In genomic region chr1:147242449-147243227, GRCh38 we compare ENCODE assay signal across 1 cellular context.
TF ChIP-seq lines count a peak whose summit lies in the region.

TSS of gene CHD1L (plus strand) at chr1:147242684. CDS start at chr1:147242704, 20 bp downstream.

TF ChIP-seq in K562, 482 proteins besides CTCF, POLR2A, EP300 and RAD21 (continued from another document):
- TF ChIP-seq HDAC8 (tag; IDR thresholded peaks at IDR 0.05) (0 out of 2 replicates have a peak, but pooled peaks have one; percentile 32), MTA3 (IDR thresholded peaks at IDR 0.05; ENCODE audit: borderline replicate concordance) (peak; percentile 31; the same call in 1 of the 2 replicates), NEUROD1 (IDR thresholded peaks at IDR 0.05; ENCODE audit: borderline replicate concordance, low read depth, low read length, partially characterized antibody) (peak; percentile 75), LCOR (CRISPR knock-in tag; IDR thresholded peaks at IDR 0.05) (peak; percentile 56; the same call in 1 of the 2 replicates), CBX3 (IDR thresholded peaks at IDR 0.05; ENCODE audit: borderline replicate concordance in 1 of 2, low read length in 2 of 2) (peak in 1 of 2 experiments; percentile 43; a peak in 2 of 3 replicates), PHF8 (IDR thresholded peaks at IDR 0.05; ENCODE audit: borderline replicate concordance, low read length) (peak; percentile 93; the same call in 1 of the 2 replicates), ATF3 (IDR thresholded peaks at IDR 0.05) (0 out of 2 replicates have a peak, but pooled peaks have one; percentile 10), ATF3 (CRISPR knock-in tag; conservative IDR thresholded peaks at IDR 0.05) (peak; percentile 7; the same call in 1 of the 2 replicates), SIN3B (IDR thresholded peaks at IDR 0.05; ENCODE audit: low read depth) (peak; percentile 8; the same call in 1 of the 2 replicates), NFIC (IDR thresholded peaks at IDR 0.05) (peak; percentile 4), ZNF511 (CRISPR knock-in tag; IDR thresholded peaks at IDR 0.05) (0 out of 2 replicates have a peak, but pooled peaks have one; percentile 43), ETS1 (conservative IDR thresholded peaks at IDR 0.05; ENCODE audit: control insufficient read depth, low read depth, low read length) (peak; percentile 75), CREB1 (IDR thresholded peaks at IDR 0.05) (no peak; the same call in 1 of the 2 replicates), CREB1 (CRISPR knock-in tag; IDR thresholded peaks at IDR 0.05) (peak; percentile 65), CCNT2 (IDR thresholded peaks at IDR 0.05; ENCODE audit: borderline replicate concordance, extremely low read depth, insufficient read length, low read depth, low read length) (peak; percentile 25), ZBTB1 (CRISPR knock-in tag; IDR thresholded peaks at IDR 0.05; ENCODE audit: borderline replicate concordance, low read depth) (peak; percentile 73; the same call in 1 of the 2 replicates), ZBTB33 (CRISPR knock-in tag; IDR thresholded peaks at IDR 0.05) (peak; percentile 71), PML (IDR thresholded peaks at IDR 0.05; ENCODE audit: low read length) (peak; percentile 47; the same call in 1 of the 2 replicates), DEAF1 (CRISPR knock-in tag; IDR thresholded peaks at IDR 0.05) (peak; percentile 85), E2F1 (CRISPR knock-in tag; IDR thresholded peaks at IDR 0.05) (peak; percentile 78; the same call in 1 of the 2 replicates), CHCHD3 (CRISPR knock-in tag; IDR thresholded peaks at IDR 0.05) (no peak), YY1 (IDR thresholded peaks at IDR 0.05; ENCODE audit: borderline replicate concordance in 1 of 3, control insufficient read depth in 1 of 3, extremely low read depth in 1 of 3, insufficient read depth in 3 of 3, insufficient read length in 1 of 3, insufficient replicate concordance in 2 of 3, low read depth in 1 of 3, low read length in 2 of 3) (peak in 2 of 3 experiments; percentile 64 to 70), E2F8 (IDR thresholded peaks at IDR 0.05; ENCODE audit: low read depth, partially characterized antibody) (peak; percentile 8), PHB (CRISPR knock-in tag; IDR thresholded peaks at IDR 0.05) (0 out of 2 replicates have a peak, but pooled peaks have one; percentile 12)
